Comparison of ENCODE assay signal across 17 cellular contexts in the genomic region with DNA sequence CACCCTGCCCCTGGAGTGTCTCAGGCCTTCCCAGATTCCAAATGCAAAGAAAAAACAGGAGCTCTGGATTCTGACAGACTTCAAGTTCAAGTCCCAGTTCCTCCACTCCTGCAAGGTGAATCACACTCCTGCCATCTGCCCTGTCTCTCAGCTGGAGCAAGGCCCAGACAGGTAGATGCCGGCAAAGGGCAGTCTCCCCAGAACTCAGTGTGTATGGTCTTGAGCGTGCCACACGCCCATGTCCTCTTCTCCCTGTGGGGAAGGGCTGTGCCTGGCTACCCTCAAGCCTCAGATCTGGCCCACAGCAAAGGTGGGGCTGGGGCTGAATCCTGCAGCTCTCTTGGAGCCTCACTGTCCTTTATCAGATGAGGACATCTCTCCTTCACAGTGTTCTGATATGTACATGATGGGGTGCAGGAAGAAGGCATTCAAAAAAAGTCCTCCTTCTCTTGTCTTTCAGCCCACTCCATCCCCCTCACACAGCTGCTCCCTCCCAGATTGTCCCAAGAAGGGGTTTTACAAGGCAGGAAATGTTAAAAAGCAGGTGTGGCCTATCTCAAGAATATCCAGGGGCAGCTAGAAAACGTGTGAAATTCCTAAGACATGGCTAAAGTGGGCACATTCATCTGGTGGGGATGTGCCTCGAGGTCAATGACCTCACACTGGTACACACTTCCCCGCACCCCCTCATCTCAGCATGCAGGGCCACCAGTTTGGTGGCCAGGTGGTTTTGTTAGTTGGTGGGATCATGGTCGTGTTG. TPM values are rescaled to one million over a fixed set of nuclear protein-coding genes. Genes with fewer than 3 reads are reported as not detected.
DNase-seq lines count a peak whose midpoint lies in the region; ATAC-seq and TF ChIP-seq lines count a peak whose summit lies in the region.
"Had no signal": no experiment of that assay in that cellular context is flagged by ENCODE, and none has a peak within 500 bp of the region (broad histone marks: within the 10 kb centered on the region; RNA-seq: fewer than 3 reads in every experiment).

No MANE protein-coding gene starts in this region.

- H3K27ac Mint-ChIP-seq in activated naive CD4-positive, alpha-beta T cell treated with anti-CD3 and anti-CD28 coated beads, Interleukin-2, amount 10 ng/mL, durations not matched to agents 7 days and 5 days = peak overlapping the region; percentile 11
- no peak overlapping the region for H3K27ac Mint-ChIP-seq in activated naive CD4-positive, alpha-beta T cell treated with anti-CD3 and anti-CD28 coated beads for 36 hours
- H3K27ac Mint-ChIP-seq: CD8-positive, alpha-beta T cell had no signal

- ATAC-seq in body of pancreas (no peak), HG02884 (IDR thresholded peaks at IDR 0.05; ENCODE audit: unreplicated experiment) (no peak), HG03469 (IDR thresholded peaks at IDR 0.05; ENCODE audit: unreplicated experiment) (no peak)
- ATAC-seq: CD8-positive, alpha-beta T cell had no signal

- no peaks in the 10 kb centered on the region for H3K27me3 ChIP-seq in body of pancreas
- no peaks in the 10 kb centered on the region for H3K27me3 ChIP-seq in neutrophil
- H3K27me3 ChIP-seq in stomach = no peaks in the 10 kb centered on the region

- H3K27ac ChIP-seq in body of pancreas = peak overlapping the region; percentile 92 to 96 (median 94)
- peak overlapping the region; percentile 39 for H3K27ac ChIP-seq in neutrophil
- H3K27ac ChIP-seq in stomach = peak overlapping the region in 4 of 5 donors; percentile 10 to 46 (median 24)

- no peaks in the 10 kb centered on the region for H3K27me3 Mint-ChIP-seq in activated naive CD4-positive, alpha-beta T cell treated with anti-CD3 and anti-CD28 coated beads, Interleukin-2, amount 10 ng/mL, durations not matched to agents 7 days and 5 days
- H3K27me3 Mint-ChIP-seq in activated naive CD4-positive, alpha-beta T cell treated with anti-CD3 and anti-CD28 coated beads for 36 hours (ENCODE audit: low read depth) = no peaks in the 10 kb centered on the region

- whole genome bisulfite sequencing in body of pancreas, 2 donors = 64 to 66% methylated on average over 6 to 7 of the region's 7 CpGs
- 68 to 83% (median 77%) methylated on average over 7 of the region's 7 CpGs for WGBS in stomach, 5 donors

- H3K4me3 Mint-ChIP-seq in activated naive CD4-positive, alpha-beta T cell treated with anti-CD3 and anti-CD28 coated beads, Interleukin-2, amount 10 ng/mL, durations not matched to agents 7 days and 5 days = no peak overlapping the region
- no peak overlapping the region for H3K4me3 Mint-ChIP-seq in activated naive CD4-positive, alpha-beta T cell treated with anti-CD3 and anti-CD28 coated beads for 36 hours
- H3K4me3 Mint-ChIP-seq: CD8-positive, alpha-beta T cell had no signal

- peaks cover 16% of the 10 kb centered on the region for H3K36me3 Mint-ChIP-seq in activated naive CD4-positive, alpha-beta T cell treated with anti-CD3 and anti-CD28 coated beads, Interleukin-2, amount 10 ng/mL, durations not matched to agents 7 days and 5 days
- H3K36me3 Mint-ChIP-seq in activated naive CD4-positive, alpha-beta T cell treated with anti-CD3 and anti-CD28 coated beads for 36 hours (ENCODE audit: low read depth) = peaks cover 8% of the 10 kb centered on the region

- H3K4me3 ChIP-seq in body of pancreas (no peak overlapping the region), neutrophil (ENCODE audit: low read depth in 1 of 2, low read length in 1 of 2) (no peak overlapping the region), stomach (no peak overlapping the region)

- TF ChIP-seq EP300 in stomach (IDR thresholded peaks at IDR 0.05) = no peak

- CTCF ChIA-PET in activated naive CD4-positive, alpha-beta T cell treated with anti-CD3 and anti-CD28 coated beads, Interleukin-2, amount 10 ng/mL, durations not matched to agents 7 days and 5 days (lab: Charles Lee) = interaction anchor here (1.5 kb wide), 1 partner anchor 176 kb away, joined by 4 read pairs; no protein-coding TSS in a partner anchor
- CTCF ChIA-PET in activated naive CD4-positive, alpha-beta T cell treated with anti-CD3 and anti-CD28 coated beads for 36 hours (lab: Charles Lee) = interaction anchor here (0.6 kb wide), 1 partner anchor 146 kb away, joined by 3 read pairs; no protein-coding TSS in a partner anchor

- peaks cover 0 to 6% of the 10 kb centered on the region in 2 donors for H3K36me3 ChIP-seq in body of pancreas (replicated peaks in 1 of 2; ENCODE audit: insufficient read depth in 1 of 2, low read depth in 2 of 2)
- peaks cover 92% of the 10 kb centered on the region for H3K36me3 ChIP-seq in neutrophil
- peaks cover 59 to 99% (median 99%) of the 10 kb centered on the region in 4 donors for H3K36me3 ChIP-seq in stomach

- H3K9me3 Mint-ChIP-seq in activated naive CD4-positive, alpha-beta T cell treated with anti-CD3 and anti-CD28 coated beads, Interleukin-2, amount 10 ng/mL, durations not matched to agents 7 days and 5 days = no peaks in the 10 kb centered on the region
- H3K9me3 Mint-ChIP-seq in activated naive CD4-positive, alpha-beta T cell treated with anti-CD3 and anti-CD28 coated beads for 36 hours = no peaks in the 10 kb centered on the region
- H3K9me3 Mint-ChIP-seq: CD8-positive, alpha-beta T cell had no signal

- TF ChIP-seq CTCF in body of pancreas (IDR thresholded peaks at IDR 0.05) (no peak), neutrophil (IDR thresholded peaks at IDR 0.05) (no peak), stomach (IDR thresholded peaks at IDR 0.05) (no peak)

- H3K9me3 ChIP-seq in body of pancreas (no peaks in the 10 kb centered on the region), neutrophil (no peaks in the 10 kb centered on the region), stomach (no peaks in the 10 kb centered on the region)

- no peak for DNase-seq in activated naive CD4-positive, alpha-beta T cell treated with anti-CD3 and anti-CD28 coated beads, Interleukin-2, amount 10 ng/mL, durations not matched to agents 7 days and 5 days
- DNase-seq in activated naive CD4-positive, alpha-beta T cell treated with anti-CD3 and anti-CD28 coated beads for 36 hours = no peak
- DNase-seq in body of pancreas (peak in 1 of 4 donors; percentile 62), stomach (no peak), NCI-H1048 (lab: John Stamatoyannopoulos, UW) (no peak)
- DNase-seq: CD8-positive, alpha-beta T cell; DMS53; KG1; MV-4-11; NCI-H1436; NCI-H1930; NCI-H345; NCI-H524 treated with DMSO at 0.1 percent for 48 hours; SHP77 treated with DMSO at 0.1 percent for 48 hours had no signal

- no peak for TF ChIP-seq POLR2A in body of pancreas (IDR thresholded peaks at IDR 0.05)
- no peak for TF ChIP-seq POLR2A in stomach (IDR thresholded peaks at IDR 0.05)

- peaks cover 23% of the 10 kb centered on the region for H3K4me1 Mint-ChIP-seq in activated naive CD4-positive, alpha-beta T cell treated with anti-CD3 and anti-CD28 coated beads, Interleukin-2, amount 10 ng/mL, durations not matched to agents 7 days and 5 days
- peaks cover 9% of the 10 kb centered on the region for H3K4me1 Mint-ChIP-seq in activated naive CD4-positive, alpha-beta T cell treated with anti-CD3 and anti-CD28 coated beads for 36 hours (ENCODE audit: low read depth)

- peaks cover 100% of the 10 kb centered on the region for H3K4me1 ChIP-seq in body of pancreas
- peaks cover 24 to 29% of the 10 kb centered on the region in 2 experiments for H3K4me1 ChIP-seq in neutrophil (ENCODE audit: control insufficient read depth in 1 of 2, insufficient read depth in 1 of 2, low read depth in 1 of 2, low read length in 1 of 2)
- peaks cover 12 to 49% (median 18%) of the 10 kb centered on the region in 4 donors for H3K4me1 ChIP-seq in stomach

- intact Hi-C loops in activated naive CD4-positive, alpha-beta T cell treated with anti-CD3 and anti-CD28 coated beads for 36 hours (cut with micrococcal nuclease) = no loop called here
- intact Hi-C loops in body of pancreas (cut with DNase I) = no loop called here
- intact Hi-C loops in stomach (cut with DNase I; ENCODE audit: low total_unique reads) = no loop called here

RNA-seq across cellular contexts. Expression of gene ARFGAP3, which starts 27.7 kb away (rescaled TPM):
- 10 to 100 TPM; 25.6 to 28.6 TPM for total RNA-seq in activated naive CD4-positive, alpha-beta T cell treated with anti-CD3 and anti-CD28 coated beads for 36 hours
- total RNA-seq in body of pancreas (10 to 100 TPM; 64.3 to 73.2 TPM), stomach (10 to 100 TPM in 4 of 5 donors, 1 to 10 TPM in 1; 4.6 to 77.5 (median 40.6) TPM)
- polyA plus RNA-seq in stomach = 10 to 100 TPM; 23.2 to 51.9 (median 39.2) TPM

Comparison
In these comparisons a context has a peak if more than half of its experiments do, and no peak if none do; other contexts are left out.
1. H3K27ac ChIP-seq: peak in every context shown above with its lines; median percentile 94 in body of pancreas; 39 in neutrophil; 24 in stomach.